11 cellular contexts compared by ENCODE assay signal in genomic region chr11:94130589-94131362, GRCh38. TPM values are rescaled to one million over a fixed set of nuclear protein-coding genes. Genes with fewer than 3 reads are reported as not detected.
DNase-seq lines count a peak whose midpoint lies in the region; ATAC-seq, FAIRE-seq and TF ChIP-seq lines count a peak whose summit lies in the region.
"Had no signal": no experiment of that assay in that cellular context is flagged by ENCODE, and none has a peak within 500 bp of the region (broad histone marks: within the 10 kb centered on the region; RNA-seq: fewer than 3 reads in every experiment).

No MANE protein-coding gene starts in this region.

- peak; percentile 2 to 6 for DNase-seq in NOMO-1 (lab: John Stamatoyannopoulos, UW; ENCODE audit: unreplicated experiment in 2 of 2)
- no peak for DNase-seq in NOMO-1 treated with dmso at 0.1 percent for 144 hours (lab: John Stamatoyannopoulos, UW; ENCODE audit: unreplicated experiment)
- peak; percentile 95 for DNase-seq in bronchial epithelial cell (ENCODE audit: low read depth)
- peak in 1 of 2 donors; percentile 64 for DNase-seq in left lung
- peak; percentile 31 to 59 for DNase-seq in uterus
- DNase-seq in NCI-H446 treated with DMSO at 0.1 percent for 48 hours (lab: John Stamatoyannopoulos, UW), result no peak
- no peak for DNase-seq in inferior parietal cortex (ENCODE audit: extremely low spot score)
- DNase-seq in NK-92 (lab: John Stamatoyannopoulos, UW; ENCODE audit: unreplicated experiment), result no peak
- DNase-seq: activated CD4-positive, alpha-beta T cell treated with anti-CD3 and anti-CD28 coated beads, Interleukin-2, amount 50 U/mL, for 1 hour; islet precursor cell had no signal

- H3K4me3 ChIP-seq in bronchial epithelial cell (ENCODE audit: low read depth, low read length) (peak overlapping the region; percentile 69), left lung (peak overlapping the region; percentile 76 to 87), uterus (peak overlapping the region in 1 of 2 donors; percentile 68)

- H3K27ac ChIP-seq in left lung, result peak overlapping the region; percentile 91 to 95
- peak overlapping the region; percentile 92 to 95 for H3K27ac ChIP-seq in uterus

- no peak for TF ChIP-seq POLR2A in uterus (IDR thresholded peaks at IDR 0.05)

- intact Hi-C loops in left lung (cut with DNase I), result no loop called here
- intact Hi-C loops in uterus (cut with DNase I; ENCODE audit: low total_unique reads), result no loop called here

- peaks cover 24 to 73% of the 10 kb centered on the region in 2 donors for H3K4me1 ChIP-seq in left lung
- peaks cover 5 to 8% of the 10 kb centered on the region in 2 donors for H3K4me1 ChIP-seq in uterus

- H3K36me3 ChIP-seq in bronchial epithelial cell (ENCODE audit: control insufficient read depth, insufficient read depth, low read length) (no peaks in the 10 kb centered on the region), left lung (no peaks in the 10 kb centered on the region), uterus (no peaks in the 10 kb centered on the region)

- no peaks in the 10 kb centered on the region for H3K27me3 ChIP-seq in bronchial epithelial cell (ENCODE audit: control insufficient read depth, insufficient read depth, low read length)
- no peaks in the 10 kb centered on the region for H3K27me3 ChIP-seq in left lung
- no peaks in the 10 kb centered on the region for H3K27me3 ChIP-seq in uterus

- FAIRE-seq in bronchial epithelial cell (lab: Jason Lieb, UNC), result peak; percentile 28
- FAIRE-seq: A204.1 had no signal

- TF ChIP-seq CTCF in bronchial epithelial cell (IDR thresholded peaks at IDR 0.05; ENCODE audit: insufficient read depth, low read length, severe bottlenecking), result no peak
- no peak for TF ChIP-seq CTCF in left lung (IDR thresholded peaks at IDR 0.05)
- TF ChIP-seq CTCF in uterus (IDR thresholded peaks at IDR 0.05), result no peak

- H3K9me3 ChIP-seq in left lung, result no peaks in the 10 kb centered on the region
- H3K9me3 ChIP-seq in uterus, result no peaks in the 10 kb centered on the region

- peak; percentile 44 for ATAC-seq in left lung

RNA-seq across cellular contexts. Expression of gene PANX1, which starts 2.1 kb away (rescaled TPM):
- total RNA-seq in bronchial epithelial cell (44.8 and 60.3 TPM in 2 replicates), left lung (10 to 100 TPM; 21.1 to 26.7 TPM), uterus (10 to 100 TPM in 3 of 4 donors, 1 to 10 TPM in 1; 4.1 to 37.9 (median 15.1) TPM)

Comparison
In these comparisons a context has a peak if more than half of its experiments do, and no peak if none do; other contexts are left out.
1. DNase-seq: peak in NOMO-1 (2 of 2), bronchial epithelial cell (single experiment) and uterus (2 of 2); none in NOMO-1 treated with dmso at 0.1 percent for 144 hours (single experiment), NCI-H446 treated with DMSO at 0.1 percent for 48 hours (single experiment), inferior parietal cortex (single experiment) and NK-92 (single experiment).